ENCODE assay signal across 1 cellular context in the genomic region with DNA sequence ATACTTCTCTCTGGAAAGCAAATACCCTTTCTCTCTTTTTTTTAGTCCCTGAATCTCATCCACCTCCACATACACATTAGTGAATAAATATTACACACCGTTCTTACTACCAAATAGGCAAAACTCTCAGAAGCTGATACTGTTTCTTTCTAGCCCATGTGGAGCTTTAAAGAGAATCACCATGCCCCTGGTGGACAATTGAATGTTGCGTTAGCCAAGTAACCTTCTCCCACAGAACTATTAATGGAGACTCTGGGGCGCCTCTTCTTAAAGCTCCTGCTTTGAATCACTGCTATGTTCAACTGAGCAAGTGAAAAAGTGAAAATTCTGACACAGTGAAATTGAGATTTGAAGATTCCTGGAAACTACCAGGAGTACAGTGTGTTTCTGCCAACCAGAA.
TF ChIP-seq lines count a peak whose summit lies in the region.

No MANE protein-coding gene starts in this region.

TF ChIP-seq in H1, 55 proteins besides CTCF, POLR2A, EP300 and RAD21 (continued from another document):
- TF ChIP-seq POU5F1 (IDR thresholded peaks at IDR 0.05; ENCODE audit: low read depth, low read length) (no peak), MAFK (IDR thresholded peaks at IDR 0.05; ENCODE audit: low read depth, low read length) (no peak), KDM5A (IDR thresholded peaks at IDR 0.05; ENCODE audit: low read length) (no peak), EZH2 (IDR thresholded peaks at IDR 0.05; ENCODE audit: low read depth, low read length, severe bottlenecking) (no peak), SP4 (IDR thresholded peaks at IDR 0.05; ENCODE audit: low read length) (no peak), TBP (IDR thresholded peaks at IDR 0.05; ENCODE audit: low read depth, low read length) (no peak), JUN (IDR thresholded peaks at IDR 0.05; ENCODE audit: low read depth, low read length) (no peak), SUZ12 (IDR thresholded peaks at IDR 0.05; ENCODE audit: low read length) (no peak)
- TF ChIP-seq, protein P1, sequence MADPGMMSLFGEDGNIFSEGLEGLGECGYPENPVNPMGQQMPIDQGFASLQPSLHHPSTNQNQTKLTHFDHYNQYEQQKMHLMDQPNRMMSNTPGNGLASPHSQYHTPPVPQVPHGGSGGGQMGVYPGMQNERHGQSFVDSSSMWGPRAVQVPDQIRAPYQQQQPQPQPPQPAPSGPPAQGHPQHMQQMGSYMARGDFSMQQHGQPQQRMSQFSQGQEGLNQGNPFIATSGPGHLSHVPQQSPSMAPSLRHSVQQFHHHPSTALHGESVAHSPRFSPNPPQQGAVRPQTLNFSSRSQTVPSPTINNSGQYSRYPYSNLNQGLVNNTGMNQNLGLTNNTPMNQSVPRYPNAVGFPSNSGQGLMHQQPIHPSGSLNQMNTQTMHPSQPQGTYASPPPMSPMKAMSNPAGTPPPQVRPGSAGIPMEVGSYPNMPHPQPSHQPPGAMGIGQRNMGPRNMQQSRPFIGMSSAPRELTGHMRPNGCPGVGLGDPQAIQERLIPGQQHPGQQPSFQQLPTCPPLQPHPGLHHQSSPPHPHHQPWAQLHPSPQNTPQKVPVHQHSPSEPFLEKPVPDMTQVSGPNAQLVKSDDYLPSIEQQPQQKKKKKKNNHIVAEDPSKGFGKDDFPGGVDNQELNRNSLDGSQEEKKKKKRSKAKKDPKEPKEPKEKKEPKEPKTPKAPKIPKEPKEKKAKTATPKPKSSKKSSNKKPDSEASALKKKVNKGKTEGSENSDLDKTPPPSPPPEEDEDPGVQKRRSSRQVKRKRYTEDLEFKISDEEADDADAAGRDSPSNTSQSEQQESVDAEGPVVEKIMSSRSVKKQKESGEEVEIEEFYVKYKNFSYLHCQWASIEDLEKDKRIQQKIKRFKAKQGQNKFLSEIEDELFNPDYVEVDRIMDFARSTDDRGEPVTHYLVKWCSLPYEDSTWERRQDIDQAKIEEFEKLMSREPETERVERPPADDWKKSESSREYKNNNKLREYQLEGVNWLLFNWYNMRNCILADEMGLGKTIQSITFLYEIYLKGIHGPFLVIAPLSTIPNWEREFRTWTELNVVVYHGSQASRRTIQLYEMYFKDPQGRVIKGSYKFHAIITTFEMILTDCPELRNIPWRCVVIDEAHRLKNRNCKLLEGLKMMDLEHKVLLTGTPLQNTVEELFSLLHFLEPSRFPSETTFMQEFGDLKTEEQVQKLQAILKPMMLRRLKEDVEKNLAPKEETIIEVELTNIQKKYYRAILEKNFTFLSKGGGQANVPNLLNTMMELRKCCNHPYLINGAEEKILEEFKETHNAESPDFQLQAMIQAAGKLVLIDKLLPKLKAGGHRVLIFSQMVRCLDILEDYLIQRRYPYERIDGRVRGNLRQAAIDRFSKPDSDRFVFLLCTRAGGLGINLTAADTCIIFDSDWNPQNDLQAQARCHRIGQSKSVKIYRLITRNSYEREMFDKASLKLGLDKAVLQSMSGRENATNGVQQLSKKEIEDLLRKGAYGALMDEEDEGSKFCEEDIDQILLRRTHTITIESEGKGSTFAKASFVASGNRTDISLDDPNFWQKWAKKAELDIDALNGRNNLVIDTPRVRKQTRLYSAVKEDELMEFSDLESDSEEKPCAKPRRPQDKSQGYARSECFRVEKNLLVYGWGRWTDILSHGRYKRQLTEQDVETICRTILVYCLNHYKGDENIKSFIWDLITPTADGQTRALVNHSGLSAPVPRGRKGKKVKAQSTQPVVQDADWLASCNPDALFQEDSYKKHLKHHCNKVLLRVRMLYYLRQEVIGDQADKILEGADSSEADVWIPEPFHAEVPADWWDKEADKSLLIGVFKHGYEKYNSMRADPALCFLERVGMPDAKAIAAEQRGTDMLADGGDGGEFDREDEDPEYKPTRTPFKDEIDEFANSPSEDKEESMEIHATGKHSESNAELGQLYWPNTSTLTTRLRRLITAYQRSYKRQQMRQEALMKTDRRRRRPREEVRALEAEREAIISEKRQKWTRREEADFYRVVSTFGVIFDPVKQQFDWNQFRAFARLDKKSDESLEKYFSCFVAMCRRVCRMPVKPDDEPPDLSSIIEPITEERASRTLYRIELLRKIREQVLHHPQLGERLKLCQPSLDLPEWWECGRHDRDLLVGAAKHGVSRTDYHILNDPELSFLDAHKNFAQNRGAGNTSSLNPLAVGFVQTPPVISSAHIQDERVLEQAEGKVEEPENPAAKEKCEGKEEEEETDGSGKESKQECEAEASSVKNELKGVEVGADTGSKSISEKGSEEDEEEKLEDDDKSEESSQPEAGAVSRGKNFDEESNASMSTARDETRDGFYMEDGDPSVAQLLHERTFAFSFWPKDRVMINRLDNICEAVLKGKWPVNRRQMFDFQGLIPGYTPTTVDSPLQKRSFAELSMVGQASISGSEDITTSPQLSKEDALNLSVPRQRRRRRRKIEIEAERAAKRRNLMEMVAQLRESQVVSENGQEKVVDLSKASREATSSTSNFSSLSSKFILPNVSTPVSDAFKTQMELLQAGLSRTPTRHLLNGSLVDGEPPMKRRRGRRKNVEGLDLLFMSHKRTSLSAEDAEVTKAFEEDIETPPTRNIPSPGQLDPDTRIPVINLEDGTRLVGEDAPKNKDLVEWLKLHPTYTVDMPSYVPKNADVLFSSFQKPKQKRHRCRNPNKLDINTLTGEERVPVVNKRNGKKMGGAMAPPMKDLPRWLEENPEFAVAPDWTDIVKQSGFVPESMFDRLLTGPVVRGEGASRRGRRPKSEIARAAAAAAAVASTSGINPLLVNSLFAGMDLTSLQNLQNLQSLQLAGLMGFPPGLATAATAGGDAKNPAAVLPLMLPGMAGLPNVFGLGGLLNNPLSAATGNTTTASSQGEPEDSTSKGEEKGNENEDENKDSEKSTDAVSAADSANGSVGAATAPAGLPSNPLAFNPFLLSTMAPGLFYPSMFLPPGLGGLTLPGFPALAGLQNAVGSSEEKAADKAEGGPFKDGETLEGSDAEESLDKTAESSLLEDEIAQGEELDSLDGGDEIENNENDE (IDR thresholded peaks at IDR 0.05; ENCODE audit: insufficient replicate concordance, low read length), result no peak
